Comparison of ENCODE assay signal across 16 cellular contexts in genomic region chr11:2578934-2579280, GRCh38.
A peak's percentile ranks its signal among the peaks of the same experiment; 100 is the strongest.
DNase-seq lines count a peak whose midpoint lies in the region; ATAC-seq and TF ChIP-seq lines count a peak whose summit lies in the region.
"Had no signal": no experiment of that assay in that cellular context is flagged by ENCODE, and none has a peak within 500 bp of the region (broad histone marks: within the 10 kb centered on the region; RNA-seq: fewer than 3 reads in every experiment).

No MANE protein-coding gene starts in this region.

- peaks cover 45% of the 10 kb centered on the region for H3K27me3 Mint-ChIP-seq in endodermal cell (ENCODE audit: insufficient read depth)

- no peak overlapping the region for H3K4me3 Mint-ChIP-seq in endodermal cell

- H4K12ac ChIP-seq in trophoblast cell (ENCODE audit: low read depth, low read length): no peak overlapping the region

- H3K36me3 Mint-ChIP-seq in endodermal cell (ENCODE audit: low read depth): no peaks in the 10 kb centered on the region

- no peak overlapping the region for H3K23ac ChIP-seq in trophoblast cell (ENCODE audit: low read length)

- H3K4me1 ChIP-seq in left ventricle myocardium inferior: peaks cover 52% of the 10 kb centered on the region
- H3K4me1 ChIP-seq in endodermal cell (ENCODE audit: control insufficient read depth, insufficient read depth, low read length): peaks cover 7% of the 10 kb centered on the region
- H3K4me1 ChIP-seq in trophoblast cell (ENCODE audit: control insufficient read depth in 1 of 2, insufficient read depth in 2 of 2, low read length in 2 of 2): peaks cover 2 to 3% of the 10 kb centered on the region in 2 experiments

- no peak overlapping the region for H3K18ac ChIP-seq in trophoblast cell (ENCODE audit: low read length)

- H3K27ac Mint-ChIP-seq in endodermal cell: peak overlapping the region; percentile 80

- H3K4ac ChIP-seq in trophoblast cell (ENCODE audit: low read depth, low read length): no peak overlapping the region

- DNase-seq in Right ventricle myocardium superior (peak; percentile 11), left ventricle myocardium inferior (no peak), endodermal cell (no peak), trophoblast cell (no peak), ureter (ENCODE audit: low spot score) (peak; percentile 38), NCI-H1436 treated with DMSO at 0.1 percent for 48 hours (lab: John Stamatoyannopoulos, UW) (no peak), T-helper 1 cell (no peak)
- DNase-seq: DMS 273 treated with DMSO at 0.1 percent for 48 hours, EL, MM.1S, NCI-H1105, NCI-H187, NCI-H82, SIG-M5 had no signal

- no peaks in the 10 kb centered on the region for H3K79me2 ChIP-seq in trophoblast cell (ENCODE audit: control insufficient read depth, insufficient read depth, low read length, poor library complexity)

- peak overlapping the region; percentile 15 for H3K9ac ChIP-seq in endodermal cell (ENCODE audit: extremely low read depth, low read length, poor library complexity, severe bottlenecking)
- no peak overlapping the region for H3K9ac ChIP-seq in trophoblast cell (ENCODE audit: low read length)

- H3K36me3 ChIP-seq in left ventricle myocardium inferior (no peaks in the 10 kb centered on the region), endodermal cell (ENCODE audit: control insufficient read depth, insufficient read depth, low read length) (no peaks in the 10 kb centered on the region), trophoblast cell (ENCODE audit: control insufficient read depth in 1 of 2, insufficient read depth in 2 of 2, low read length in 2 of 2) (no peaks in the 10 kb centered on the region)

- peaks cover 6% of the 10 kb centered on the region for H3K4me1 Mint-ChIP-seq in endodermal cell

- H2AK5ac ChIP-seq in trophoblast cell (ENCODE audit: low read length): no peak overlapping the region

- 93 to 100% methylated on average over 3 to 7 of the region's 7 CpGs for WGBS in endodermal cell (ENCODE audit: insufficient coverage in 1 of 2, insufficient read length in 1 of 2), 2 experiments
- WGBS in trophoblast cell (ENCODE audit: extremely low coverage, insufficient coverage, insufficient read length): no CpG with 5 or more reads among the region's 7 CpGs

- H2BK120ac ChIP-seq in trophoblast cell (ENCODE audit: insufficient read depth, low read length, poor library complexity): no peak overlapping the region

- intact Hi-C loops in Right ventricle myocardium superior (cut with DNase I) (no loop called here), left ventricle myocardium inferior (cut with micrococcal nuclease) (no loop called here)

- no peak overlapping the region for H2BK12ac ChIP-seq in trophoblast cell (ENCODE audit: low read length)

- H3K4me2 ChIP-seq in trophoblast cell (ENCODE audit: low read length): no peak overlapping the region

- H3K27ac ChIP-seq in left ventricle myocardium inferior (replicated peaks): no peak overlapping the region
- no peak overlapping the region for H3K27ac ChIP-seq in endodermal cell (ENCODE audit: low read depth, low read length)
- no peak overlapping the region for H3K27ac ChIP-seq in trophoblast cell (ENCODE audit: low read depth, low read length)
- H3K27ac ChIP-seq: BLaER1 treated with 17β-estradiol and CSF1 and Interleukin-3, amounts not matched to agents 10 nM and 100 nM had no signal

- no peaks in the 10 kb centered on the region for H3K27me3 ChIP-seq in left ventricle myocardium inferior (ENCODE audit: low read depth)
- peaks cover 6% of the 10 kb centered on the region for H3K27me3 ChIP-seq in endodermal cell (ENCODE audit: control insufficient read depth, insufficient read depth, low read length, poor library complexity, severe bottlenecking)
- H3K27me3 ChIP-seq in trophoblast cell (ENCODE audit: insufficient read depth, low read length): no peaks in the 10 kb centered on the region
- H3K27me3 ChIP-seq: BLaER1 treated with 17β-estradiol and CSF1 and Interleukin-3, amounts not matched to agents 10 nM and 100 nM had no signal

- ATAC-seq in Right ventricle myocardium superior (ENCODE audit: poor library complexity) (no peak), HG03457 (IDR thresholded peaks at IDR 0.05; ENCODE audit: unreplicated experiment) (no peak)

- H3K14ac ChIP-seq in trophoblast cell (ENCODE audit: low read length): no peak overlapping the region

- no peaks in the 10 kb centered on the region for H3K9me3 ChIP-seq in left ventricle myocardium inferior (replicated peaks)
- H3K9me3 ChIP-seq in endodermal cell (ENCODE audit: control insufficient read depth, low read length): no peaks in the 10 kb centered on the region
- H3K9me3 ChIP-seq in trophoblast cell (ENCODE audit: insufficient read depth, low read depth, low read length): no peaks in the 10 kb centered on the region
- H3K9me3 ChIP-seq: BLaER1 treated with 17β-estradiol and CSF1 and Interleukin-3, amounts not matched to agents 10 nM and 100 nM had no signal

- no peak overlapping the region for H2AFZ ChIP-seq in trophoblast cell (ENCODE audit: insufficient read depth, low read length, poor library complexity)

- TF ChIP-seq CTCF in left ventricle myocardium inferior (IDR thresholded peaks at IDR 0.05; ENCODE audit: borderline replicate concordance) (no peak), endodermal cell (conservative IDR thresholded peaks at IDR 0.05) (no peak)

- no peak overlapping the region for H3K4me3 ChIP-seq in left ventricle myocardium inferior
- no peak overlapping the region for H3K4me3 ChIP-seq in endodermal cell (ENCODE audit: low read length)
- no peak overlapping the region for H3K4me3 ChIP-seq in trophoblast cell (ENCODE audit: low read depth, low read length)
- H3K4me3 ChIP-seq: BLaER1 treated with 17β-estradiol and CSF1 and Interleukin-3, amounts not matched to agents 10 nM and 100 nM had no signal

- H3K79me1 ChIP-seq in trophoblast cell (ENCODE audit: low read length): no peaks in the 10 kb centered on the region

- H4K91ac ChIP-seq in trophoblast cell (ENCODE audit: low read depth, low read length): peak overlapping the region; percentile 29

- H2BK5ac ChIP-seq in trophoblast cell (ENCODE audit: low read depth, low read length, poor library complexity): no peak overlapping the region

- H3K9me3 Mint-ChIP-seq in endodermal cell: no peaks in the 10 kb centered on the region

- H4K8ac ChIP-seq in trophoblast cell (ENCODE audit: low read depth, low read length): no peak overlapping the region

Comparison
In these comparisons a context has a peak if more than half of its experiments do, and no peak if none do; other contexts are left out.
1. DNase-seq: peak in Right ventricle myocardium superior (single experiment) and ureter (single experiment); none in left ventricle myocardium inferior (single experiment), endodermal cell (single experiment), trophoblast cell (0 of 2), NCI-H1436 treated with DMSO at 0.1 percent for 48 hours (single experiment) and T-helper 1 cell (0 of 5).